In genomic region chr17:13014801-13015200, GRCh38 we compare ENCODE assay signal across 26 cellular contexts. TPM values are rescaled to one million over a fixed set of nuclear protein-coding genes. Genes with fewer than 3 reads are reported as not detected.
DNase-seq lines count a peak whose midpoint lies in the region; ATAC-seq lines count a peak whose summit lies in the region.
"Had no signal": no experiment of that assay in that cellular context is flagged by ENCODE, and none has a peak within 500 bp of the region (broad histone marks: within the 10 kb centered on the region; RNA-seq: fewer than 3 reads in every experiment).

No MANE protein-coding gene starts in this region.

- H3K4me3 Mint-ChIP-seq in stimulated activated naive CD8-positive, alpha-beta T cell treated with anti-CD3 and anti-CD28 coated beads, Interleukin-15, Interleukin-2, amounts not matched to agents 100 ng/mL and 50 ng/mL, for 24 hours, result no peak overlapping the region
- no peak overlapping the region for H3K4me3 Mint-ChIP-seq in stimulated activated naive CD8-positive, alpha-beta T cell treated with anti-CD3 and anti-CD28 coated beads, Interleukin-15, amount 100 ng/mL, for 72 hours
- H3K4me3 Mint-ChIP-seq in activated naive CD8-positive, alpha-beta T cell, result peak overlapping the region; percentile 46
- H3K4me3 Mint-ChIP-seq in naive B cell, result peak overlapping the region in 5 of 8 donors; percentile 1 to 100 (median 55)
- H3K4me3 Mint-ChIP-seq: activated CD4-positive, alpha-beta memory T cell treated with anti-CD3 and anti-CD28 coated beads, Interleukin-2, amount 10 ng/mL, durations not matched to agents 7 days and 5 days; activated naive CD4-positive, alpha-beta T cell treated with anti-CD3 and anti-CD28 coated beads for 36 hours; GM23338 had no signal

- peaks cover 66% of the 10 kb centered on the region for H3K36me3 Mint-ChIP-seq in stimulated activated naive CD8-positive, alpha-beta T cell treated with anti-CD3 and anti-CD28 coated beads, Interleukin-15, Interleukin-2, amounts not matched to agents 100 ng/mL and 50 ng/mL, for 24 hours (ENCODE audit: low read depth)
- peaks cover 21% of the 10 kb centered on the region for H3K36me3 Mint-ChIP-seq in activated naive CD8-positive, alpha-beta T cell
- peaks cover 16 to 34% of the 10 kb centered on the region in 2 donors for H3K36me3 Mint-ChIP-seq in naive B cell

- H3K27me3 Mint-ChIP-seq in stimulated activated naive CD8-positive, alpha-beta T cell treated with anti-CD3 and anti-CD28 coated beads, Interleukin-15, Interleukin-2, amounts not matched to agents 100 ng/mL and 50 ng/mL, for 24 hours, result no peaks in the 10 kb centered on the region
- no peaks in the 10 kb centered on the region for H3K27me3 Mint-ChIP-seq in stimulated activated naive CD8-positive, alpha-beta T cell treated with anti-CD3 and anti-CD28 coated beads, Interleukin-15, amount 100 ng/mL, for 72 hours
- no peaks in the 10 kb centered on the region for H3K27me3 Mint-ChIP-seq in activated naive CD8-positive, alpha-beta T cell
- H3K27me3 Mint-ChIP-seq in naive B cell, result no peaks in the 10 kb centered on the region
- H3K27me3 Mint-ChIP-seq: activated CD4-positive, alpha-beta memory T cell treated with anti-CD3 and anti-CD28 coated beads, Interleukin-2, amount 10 ng/mL, durations not matched to agents 7 days and 5 days had no signal

- H3K27ac Mint-ChIP-seq in stimulated activated naive CD8-positive, alpha-beta T cell treated with anti-CD3 and anti-CD28 coated beads, Interleukin-15, Interleukin-2, amounts not matched to agents 100 ng/mL and 50 ng/mL, for 24 hours, result peak overlapping the region; percentile 12
- peak overlapping the region in 1 of 2 donors; percentile 15 for H3K27ac Mint-ChIP-seq in stimulated activated naive CD8-positive, alpha-beta T cell treated with anti-CD3 and anti-CD28 coated beads, Interleukin-15, amount 100 ng/mL, for 72 hours
- peak overlapping the region; percentile 23 for H3K27ac Mint-ChIP-seq in activated naive CD8-positive, alpha-beta T cell
- H3K27ac Mint-ChIP-seq in naive B cell, result peak overlapping the region in 1 of 6 donors; percentile 62
- H3K27ac Mint-ChIP-seq: activated CD4-positive, alpha-beta memory T cell treated with anti-CD3 and anti-CD28 coated beads, Interleukin-2, amount 10 ng/mL, durations not matched to agents 7 days and 5 days; activated naive CD4-positive, alpha-beta T cell treated with anti-CD3 and anti-CD28 coated beads for 36 hours; GM23338 had no signal

- ATAC-seq in stimulated activated naive CD8-positive, alpha-beta T cell treated with anti-CD3 and anti-CD28 coated beads, Interleukin-15, amount 100 ng/mL, for 72 hours, result no peak
- no peak for ATAC-seq in naive B cell (ENCODE audit: low read depth in 2 of 2)
- ATAC-seq in GM21786 (IDR thresholded peaks at IDR 0.05; ENCODE audit: unreplicated experiment), result no peak
- no peak for ATAC-seq in GM21737 (IDR thresholded peaks at IDR 0.05; ENCODE audit: unreplicated experiment)
- ATAC-seq: activated CD4-positive, CD25-positive, alpha-beta regulatory T cell treated with anti-CD3 and anti-CD28 coated beads, Interleukin-2, amount 50 U/mL, for 24 hours; gastroesophageal sphincter; GM23338; left lung had no signal

- no peaks in the 10 kb centered on the region for H3K9me3 Mint-ChIP-seq in stimulated activated naive CD8-positive, alpha-beta T cell treated with anti-CD3 and anti-CD28 coated beads, Interleukin-15, Interleukin-2, amounts not matched to agents 100 ng/mL and 50 ng/mL, for 24 hours
- no peaks in the 10 kb centered on the region for H3K9me3 Mint-ChIP-seq in stimulated activated naive CD8-positive, alpha-beta T cell treated with anti-CD3 and anti-CD28 coated beads, Interleukin-15, amount 100 ng/mL, for 72 hours
- H3K9me3 Mint-ChIP-seq in activated naive CD8-positive, alpha-beta T cell (ENCODE audit: low read depth), result no peaks in the 10 kb centered on the region
- H3K9me3 Mint-ChIP-seq in naive B cell, result no peaks in the 10 kb centered on the region
- H3K9me3 Mint-ChIP-seq: activated CD4-positive, alpha-beta memory T cell treated with anti-CD3 and anti-CD28 coated beads, Interleukin-2, amount 10 ng/mL, durations not matched to agents 7 days and 5 days; activated naive CD4-positive, alpha-beta T cell treated with anti-CD3 and anti-CD28 coated beads for 36 hours; GM23338 had no signal

- DNase-seq in stimulated activated naive CD8-positive, alpha-beta T cell treated with anti-CD3 and anti-CD28 coated beads, Interleukin-15, amount 100 ng/mL, for 72 hours, result no peak
- DNase-seq in naive B cell, result no peak
- DNase-seq in activated CD4-positive, CD25-positive, alpha-beta regulatory T cell (lab: John Stamatoyannopoulos, UW), result no peak
- DNase-seq: activated CD4-positive, alpha-beta memory T cell treated with anti-CD3 and anti-CD28 coated beads, Interleukin-2, amount 10 ng/mL, durations not matched to agents 7 days and 5 days; activated naive CD4-positive, alpha-beta T cell treated with anti-CD3 and anti-CD28 coated beads for 36 hours; activated T-cell treated with anti-CD3 and anti-CD28 coated beads for 4 hours; anterior cingulate cortex; C1 segment of cervical spinal cord; caudate nucleus; dermis blood vessel endothelial cell; hippocampal formation; KBM-7; left lung; NCI-H1417 treated with DMSO at 0.1 percent for 48 hours; NCI-H2081 treated with DMSO at 0.1 percent for 48 hours; NCI-H226; NCI-H69; SIG-M5; SW 1271 had no signal

- peaks cover 28% of the 10 kb centered on the region for H3K4me1 Mint-ChIP-seq in stimulated activated naive CD8-positive, alpha-beta T cell treated with anti-CD3 and anti-CD28 coated beads, Interleukin-15, Interleukin-2, amounts not matched to agents 100 ng/mL and 50 ng/mL, for 24 hours (ENCODE audit: low read depth)
- H3K4me1 Mint-ChIP-seq in stimulated activated naive CD8-positive, alpha-beta T cell treated with anti-CD3 and anti-CD28 coated beads, Interleukin-15, amount 100 ng/mL, for 72 hours, result peaks cover 26% of the 10 kb centered on the region
- peaks cover 37% of the 10 kb centered on the region for H3K4me1 Mint-ChIP-seq in activated naive CD8-positive, alpha-beta T cell (ENCODE audit: low read depth)
- H3K4me1 Mint-ChIP-seq in naive B cell, result peaks cover 16 to 31% (median 30%) of the 10 kb centered on the region in 3 donors

RNA-seq across cellular contexts. Expression of gene ELAC2, which starts 3.0 kb away (rescaled TPM):
- polyA plus RNA-seq in naive B cell (ENCODE audit: low read depth in 6 of 6), result 10 to 100 TPM; 29.2 to 49.0 (median 38.8) TPM

Comparison
In these comparisons a context has a peak if more than half of its experiments do, and no peak if none do; other contexts are left out.
1. H3K4me3 Mint-ChIP-seq: peak in activated naive CD8-positive, alpha-beta T cell (single experiment) and naive B cell (5 of 8); none in stimulated activated naive CD8-positive, alpha-beta T cell treated with anti-CD3 and anti-CD28 coated beads, Interleukin-15, Interleukin-2, amounts not matched to agents 100 ng/mL and 50 ng/mL, for 24 hours (single experiment) and stimulated activated naive CD8-positive, alpha-beta T cell treated with anti-CD3 and anti-CD28 coated beads, Interleukin-15, amount 100 ng/mL, for 72 hours (0 of 2).